In genomic region chr18:59139615-59140286, GRCh38 we compare ENCODE assay signal across 1 cellular context.
TF ChIP-seq lines count a peak whose summit lies in the region.

TSS of gene SEC11C (plus strand) at chr18:59139884. CDS start at chr18:59139949, 65 bp downstream.

TF ChIP-seq in GM12878, 131 proteins besides CTCF, POLR2A, EP300 and RAD21 (continued from another document):
- TF ChIP-seq ZBTB40 (IDR thresholded peaks at IDR 0.05; ENCODE audit: borderline replicate concordance) (no peak), EGR1 (IDR thresholded peaks at IDR 0.05; ENCODE audit: borderline replicate concordance in 1 of 2, low read depth in 2 of 2, low read length in 2 of 2) (peak in 1 of 2 experiments; percentile 66; a peak in 1 of 3 replicates), YBX1 (IDR thresholded peaks at IDR 0.05) (no peak), ATF7 (IDR thresholded peaks at IDR 0.05; ENCODE audit: low read depth) (no peak), SMAD5 (IDR thresholded peaks at IDR 0.05; ENCODE audit: low read depth) (0 out of 2 replicates have a peak, but pooled peaks have one; percentile 58), SRF (IDR thresholded peaks at IDR 0.05; ENCODE audit: low read depth in 2 of 2, low read length in 2 of 2) (no peak), LARP7 (IDR thresholded peaks at IDR 0.05) (peak; percentile 76), POU2F2 (IDR thresholded peaks at IDR 0.05; ENCODE audit: borderline replicate concordance, low read depth, low read length) (no peak), GATAD2B (conservative IDR thresholded peaks at IDR 0.05; ENCODE audit: low read depth) (peak; percentile 82; the same call in 1 of the 2 replicates), ZNF217 (IDR thresholded peaks at IDR 0.05) (no peak), FOXM1 (IDR thresholded peaks at IDR 0.05; ENCODE audit: low read depth, low read length) (no peak), YY1 (IDR thresholded peaks at IDR 0.05; ENCODE audit: low read depth, low read length) (0 out of 2 replicates have a peak, but pooled peaks have one; percentile 49), BHLHE40 (IDR thresholded peaks at IDR 0.05; ENCODE audit: borderline replicate concordance in 1 of 2, low read depth in 2 of 2, low read length in 1 of 2) (peak; percentile 78 to 94; a peak in 3 of 4 replicates)
- TF ChIP-seq, protein P1, sequence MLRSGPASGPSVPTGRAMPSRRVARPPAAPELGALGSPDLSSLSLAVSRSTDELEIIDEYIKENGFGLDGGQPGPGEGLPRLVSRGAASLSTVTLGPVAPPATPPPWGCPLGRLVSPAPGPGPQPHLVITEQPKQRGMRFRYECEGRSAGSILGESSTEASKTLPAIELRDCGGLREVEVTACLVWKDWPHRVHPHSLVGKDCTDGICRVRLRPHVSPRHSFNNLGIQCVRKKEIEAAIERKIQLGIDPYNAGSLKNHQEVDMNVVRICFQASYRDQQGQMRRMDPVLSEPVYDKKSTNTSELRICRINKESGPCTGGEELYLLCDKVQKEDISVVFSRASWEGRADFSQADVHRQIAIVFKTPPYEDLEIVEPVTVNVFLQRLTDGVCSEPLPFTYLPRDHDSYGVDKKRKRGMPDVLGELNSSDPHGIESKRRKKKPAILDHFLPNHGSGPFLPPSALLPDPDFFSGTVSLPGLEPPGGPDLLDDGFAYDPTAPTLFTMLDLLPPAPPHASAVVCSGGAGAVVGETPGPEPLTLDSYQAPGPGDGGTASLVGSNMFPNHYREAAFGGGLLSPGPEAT (IDR thresholded peaks at IDR 0.05; ENCODE audit: low read depth), result 0 out of 2 replicates have a peak, but pooled peaks have one; percentile 51
